Comparison of ENCODE assay signal across 23 cellular contexts in the genomic region with DNA sequence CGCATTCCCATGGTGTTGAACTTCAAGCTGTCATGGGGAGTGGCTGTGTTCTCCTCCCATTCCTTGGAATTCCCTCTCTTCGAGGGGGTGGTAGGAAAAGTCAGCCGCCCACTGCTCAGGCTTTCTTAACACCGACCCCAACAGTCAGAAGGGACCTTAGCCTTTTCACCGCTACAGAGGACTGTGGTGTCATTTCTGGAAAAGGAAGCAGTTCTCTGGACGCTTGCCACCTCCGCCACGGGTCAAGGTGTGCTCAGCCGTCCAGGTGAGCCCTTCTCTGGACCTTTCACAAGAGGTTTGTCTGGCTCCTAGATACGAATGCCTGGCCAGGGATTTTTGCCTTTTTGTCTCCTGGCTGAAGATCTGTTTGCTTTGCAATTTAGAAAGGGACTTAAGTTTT. TPM values are rescaled to one million over a fixed set of nuclear protein-coding genes. Genes with fewer than 3 reads are reported as not detected.
"Had no signal": no experiment of that assay in that cellular context is flagged by ENCODE, and none has a peak within 500 bp of the region (broad histone marks: within the 10 kb centered on the region; RNA-seq: fewer than 3 reads in every experiment).

No MANE protein-coding gene starts in this region.

- H3K4me1 ChIP-seq: heart left ventricle, left ventricle myocardium inferior, parathyroid adenoma, psoas muscle, right lobe of liver, testis, uterus had no signal

- H3K27ac Mint-ChIP-seq: naive B cell; nephron; stimulated activated effector memory CD8-positive, alpha-beta T cell treated with anti-CD3 and anti-CD28 coated beads, Interleukin-12 subunit alpha, Interleukin-12 subunit beta, amount 100 ng/mL, for 72 hours; stimulated activated naive CD8-positive, alpha-beta T cell treated with anti-CD3 and anti-CD28 coated beads, Interleukin-15, Interleukin-2, amounts not matched to agents 100 ng/mL and 50 ng/mL, for 24 hours had no signal

- H3K27ac ChIP-seq: heart left ventricle, left ventricle myocardium inferior, parathyroid adenoma, psoas muscle, right lobe of liver, testis, transverse colon, uterus had no signal

- ATAC-seq: esophagus mucosa; heart left ventricle; psoas muscle; right lobe of liver; stimulated activated effector memory CD8-positive, alpha-beta T cell treated with anti-CD3 and anti-CD28 coated beads, Interleukin-12 subunit alpha, Interleukin-12 subunit beta, amount 100 ng/mL, for 72 hours had no signal

- H3K36me3 ChIP-seq: heart left ventricle, left ventricle myocardium inferior, right lobe of liver, transverse colon, uterus had no signal

- H3K9me3 ChIP-seq: heart left ventricle, left ventricle myocardium inferior, psoas muscle, right lobe of liver, testis, transverse colon, uterus had no signal

- H3K9me3 Mint-ChIP-seq: naive B cell; stimulated activated effector memory CD8-positive, alpha-beta T cell treated with anti-CD3 and anti-CD28 coated beads, Interleukin-12 subunit alpha, Interleukin-12 subunit beta, amount 100 ng/mL, for 72 hours; stimulated activated naive CD8-positive, alpha-beta T cell treated with anti-CD3 and anti-CD28 coated beads, Interleukin-15, Interleukin-2, amounts not matched to agents 100 ng/mL and 50 ng/mL, for 24 hours had no signal

- H3K36me3 Mint-ChIP-seq: naive B cell; stimulated activated effector memory CD8-positive, alpha-beta T cell treated with anti-CD3 and anti-CD28 coated beads, Interleukin-12 subunit alpha, Interleukin-12 subunit beta, amount 100 ng/mL, for 72 hours had no signal

- H3K4me1 Mint-ChIP-seq: naive B cell; stimulated activated effector memory CD8-positive, alpha-beta T cell treated with anti-CD3 and anti-CD28 coated beads, Interleukin-12 subunit alpha, Interleukin-12 subunit beta, amount 100 ng/mL, for 72 hours had no signal

- H3K4me3 ChIP-seq: heart left ventricle, left ventricle myocardium inferior, lung, psoas muscle, right lobe of liver, testis, transverse colon, uterus had no signal

- H3K27me3 ChIP-seq: right lobe of liver, testis, transverse colon, uterus had no signal

- H3K4me3 Mint-ChIP-seq: naive B cell; nephron; stimulated activated effector memory CD8-positive, alpha-beta T cell treated with anti-CD3 and anti-CD28 coated beads, Interleukin-12 subunit alpha, Interleukin-12 subunit beta, amount 100 ng/mL, for 72 hours; stimulated activated naive CD8-positive, alpha-beta T cell treated with anti-CD3 and anti-CD28 coated beads, Interleukin-15, Interleukin-2, amounts not matched to agents 100 ng/mL and 50 ng/mL, for 24 hours had no signal

- DNase-seq: effector memory CD4-positive, alpha-beta T cell; heart left ventricle; hippocampal formation; left ventricle myocardium inferior; mesenchymal stem cell; midbrain; naive B cell; occipital lobe; psoas muscle; retina; right lobe of liver; stimulated activated CD4-positive, alpha-beta T cell treated with anti-CD3 and anti-CD28 coated beads, Interleukin-4, amount 100 ng/mL, for 1 hour; stimulated activated CD8-positive, alpha-beta memory T cell treated with anti-CD3 and anti-CD28 coated beads, Interleukin-4, amount 100 ng/mL, for 48 hours; testis; transverse colon; uterus had no signal

RNA-seq across cellular contexts. Expression of gene CLIC6, which starts 31.8 kb away (rescaled TPM):
- total RNA-seq: glomerular endothelial cell had no signal
